Comparison of ENCODE assay signal across 10 cellular contexts in the genomic region with DNA sequence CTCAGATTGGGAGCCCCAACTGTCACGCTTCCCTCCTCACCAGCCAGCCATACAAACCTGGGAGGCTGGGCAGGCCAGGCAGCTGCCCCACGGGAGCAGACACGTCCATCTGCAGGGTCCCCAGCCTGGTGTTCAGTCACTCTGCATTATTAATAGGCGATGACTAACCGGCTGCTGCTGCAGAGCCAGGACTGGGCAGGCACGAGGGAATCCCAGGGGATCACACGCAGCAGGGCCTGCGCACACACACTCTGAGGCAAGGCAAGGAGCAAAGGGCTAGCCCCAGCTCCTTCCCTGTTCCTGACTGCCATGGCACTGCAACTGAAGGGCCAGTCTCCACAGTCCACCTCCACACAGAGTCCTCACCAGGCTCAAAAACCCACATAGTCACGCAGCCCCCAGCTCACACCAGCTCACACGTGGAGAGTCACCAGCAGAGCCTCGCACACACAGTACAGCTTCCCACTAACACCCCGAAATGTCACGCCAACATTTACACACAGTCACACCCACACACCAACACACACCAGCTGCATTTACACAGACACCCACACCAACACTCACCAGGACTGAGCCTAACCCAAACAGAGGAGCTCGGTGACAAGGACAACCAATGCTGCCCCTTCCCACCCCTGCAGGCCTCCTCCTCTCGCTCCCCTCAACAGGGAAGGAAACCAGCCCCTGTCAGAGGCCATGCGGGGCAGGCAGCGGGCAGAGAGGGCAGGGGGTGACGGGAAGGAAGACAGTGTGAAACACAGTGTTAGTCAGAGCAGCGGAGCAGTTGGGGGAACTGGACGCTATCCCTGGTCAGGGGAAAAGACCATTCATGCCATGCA. TPM values are rescaled to one million over a fixed set of nuclear protein-coding genes. Genes with fewer than 3 reads are reported as not detected.
DNase-seq lines count a peak whose midpoint lies in the region; ATAC-seq and TF ChIP-seq lines count a peak whose summit lies in the region.
"Had no signal": no experiment of that assay in that cellular context is flagged by ENCODE, and none has a peak within 500 bp of the region (broad histone marks: within the 10 kb centered on the region; RNA-seq: fewer than 3 reads in every experiment).

No MANE protein-coding gene starts in this region.

- H2AK5ac ChIP-seq in H9 (ENCODE audit: insufficient read length, low read length) = no peak overlapping the region

- no peak overlapping the region for H4K5ac ChIP-seq in H9 (ENCODE audit: insufficient read length, low read depth, low read length)

- CTCF ChIA-PET in activated naive CD4-positive, alpha-beta T cell treated with anti-CD3 and anti-CD28 coated beads for 36 hours (lab: Charles Lee) = interaction anchor here (1.4 to 1.6 kb wide), 2 partner anchors 24 to 26 kb away, joined by 4 read pairs; no protein-coding TSS in a partner anchor

- no peaks in the 10 kb centered on the region for H3K79me2 ChIP-seq in H9 (ENCODE audit: insufficient read depth, low read length)

- no peak overlapping the region for H3K56ac ChIP-seq in H9 (ENCODE audit: insufficient read length, low read depth, low read length)

- H2AFZ ChIP-seq in H9 (ENCODE audit: low read length) = no peak overlapping the region

- H3K9ac ChIP-seq in H9 (ENCODE audit: extremely low read depth, insufficient read length, low read length) = no peak overlapping the region

- WGBS in adrenal gland, 4 donors = 43 to 56% (median 52%) methylated on average over 13 to 20 of the region's 20 CpGs
- WGBS in H9 (ENCODE audit: extremely low coverage, insufficient read length, low lambda C conversion rate) = no CpG with 5 or more reads among the region's 20 CpGs

- no peak overlapping the region for H2BK120ac ChIP-seq in H9 (ENCODE audit: low read depth, low read length, poor library complexity, severe bottlenecking)

- no peak overlapping the region for H3K4me3 ChIP-seq in adrenal gland
- no peak overlapping the region for H3K4me3 ChIP-seq in upper lobe of right lung
- H3K4me3 ChIP-seq: SK-N-MC had no signal

- no peak overlapping the region for H4K8ac ChIP-seq in H9 (replicated peaks; ENCODE audit: insufficient read length, low read depth, low read length)

- peaks cover 3% of the 10 kb centered on the region for H3K23me2 ChIP-seq in H9 (ENCODE audit: insufficient read length, low read depth, low read length, poor library complexity, severe bottlenecking)

- no peak overlapping the region for H3K14ac ChIP-seq in H9 (ENCODE audit: insufficient read depth, low read length)

- intact Hi-C loops in adrenal gland (cut with DNase I) (no loop called here), upper lobe of right lung (cut with DNase I) (no loop called here)
- intact Hi-C loops in activated naive CD4-positive, alpha-beta T cell treated with anti-CD3 and anti-CD28 coated beads for 36 hours (cut with micrococcal nuclease) = no loop called here

- no peaks in the 10 kb centered on the region for H3K4me1 Mint-ChIP-seq in activated naive CD4-positive, alpha-beta T cell treated with anti-CD3 and anti-CD28 coated beads for 36 hours (ENCODE audit: low read depth)
- H3K4me1 Mint-ChIP-seq in H9 = peaks cover 7 to 26% of the 10 kb centered on the region in 2 experiments; a peak in 3 of 4 replicates
- H3K4me1 Mint-ChIP-seq in progenitor cell of endocrine pancreas (ENCODE audit: low read depth) = peaks cover 24% of the 10 kb centered on the region

- H3K27me3 ChIP-seq in adrenal gland (peaks cover 3% of the 10 kb centered on the region), upper lobe of right lung (peaks cover 15% of the 10 kb centered on the region), H9 (ENCODE audit: insufficient read depth, low read length) (no peaks in the 10 kb centered on the region; the same call in 1 of the 2 replicates)

- TF ChIP-seq POLR2A in adrenal gland (IDR thresholded peaks at IDR 0.05) = no peak

- H2BK5ac ChIP-seq in H9 (ENCODE audit: insufficient read length, low read length) = no peak overlapping the region

- H3K23ac ChIP-seq in H9 (ENCODE audit: insufficient read length, low read depth, low read length) = no peak overlapping the region

- no peak overlapping the region for H2BK20ac ChIP-seq in H9 (ENCODE audit: low read depth, low read length, poor library complexity, severe bottlenecking)

- H3T11ph ChIP-seq in H9 (ENCODE audit: low read length) = no peak overlapping the region

- H3K4me3 Mint-ChIP-seq in activated naive CD4-positive, alpha-beta T cell treated with anti-CD3 and anti-CD28 coated beads for 36 hours = no peak overlapping the region
- H3K4me3 Mint-ChIP-seq in H9 (peak overlapping the region in 1 of 2 experiments; percentile 3; a peak in 2 of 5 replicates), progenitor cell of endocrine pancreas (ENCODE audit: low read depth) (no peak overlapping the region)

- no peak overlapping the region for H3K27ac Mint-ChIP-seq in activated naive CD4-positive, alpha-beta T cell treated with anti-CD3 and anti-CD28 coated beads for 36 hours
- peak overlapping the region in 1 of 3 experiments; percentile 2; a peak in 2 of 7 replicates for H3K27ac Mint-ChIP-seq in H9
- no peak overlapping the region for H3K27ac Mint-ChIP-seq in progenitor cell of endocrine pancreas

- H3K18ac ChIP-seq in H9 (ENCODE audit: insufficient read length, low read depth, low read length) = no peak overlapping the region

- H3K4me1 ChIP-seq in adrenal gland (replicated peaks in 1 of 2) (no peaks in the 10 kb centered on the region), upper lobe of right lung (no peaks in the 10 kb centered on the region), H9 (ENCODE audit: insufficient read depth, low read length) (no peaks in the 10 kb centered on the region)

- no peaks in the 10 kb centered on the region for H3K9me3 Mint-ChIP-seq in activated naive CD4-positive, alpha-beta T cell treated with anti-CD3 and anti-CD28 coated beads for 36 hours
- H3K9me3 Mint-ChIP-seq in H9 = no peaks in the 10 kb centered on the region
- no peaks in the 10 kb centered on the region for H3K9me3 Mint-ChIP-seq in progenitor cell of endocrine pancreas (ENCODE audit: low read depth)

- peaks cover 8% of the 10 kb centered on the region for H3K27me3 Mint-ChIP-seq in activated naive CD4-positive, alpha-beta T cell treated with anti-CD3 and anti-CD28 coated beads for 36 hours (ENCODE audit: low read depth)
- peaks cover 90% of the 10 kb centered on the region for H3K27me3 Mint-ChIP-seq in H9 (ENCODE audit: low read depth)
- H3K27me3 Mint-ChIP-seq in progenitor cell of endocrine pancreas = peaks cover 76% of the 10 kb centered on the region

- TF ChIP-seq CTCF in adrenal gland (IDR thresholded peaks at IDR 0.05) = no peak
- no peak for TF ChIP-seq CTCF in upper lobe of right lung (IDR thresholded peaks at IDR 0.05)
- no peak for TF ChIP-seq CTCF in H9 (conservative IDR thresholded peaks at IDR 0.05)
- TF ChIP-seq CTCF in progenitor cell of endocrine pancreas (IDR thresholded peaks at IDR 0.05; ENCODE audit: unreplicated experiment) = no peak

- no peaks in the 10 kb centered on the region for H3K79me1 ChIP-seq in H9 (ENCODE audit: insufficient read depth, low read depth, low read length, poor library complexity, severe bottlenecking)

- H4K91ac ChIP-seq in H9 (ENCODE audit: insufficient read length, low read depth, low read length) = no peak overlapping the region

- ATAC-seq in upper lobe of right lung = peak; percentile 42

- H4K20me1 ChIP-seq in H9 (ENCODE audit: control insufficient read depth, insufficient read depth, insufficient read length) = no peaks in the 10 kb centered on the region

- no peak overlapping the region for H2BK15ac ChIP-seq in H9 (ENCODE audit: low read depth, low read length)

- no peaks in the 10 kb centered on the region for H3K9me3 ChIP-seq in adrenal gland (replicated peaks in 1 of 3)
- H3K9me3 ChIP-seq in upper lobe of right lung = no peaks in the 10 kb centered on the region
- H3K9me3 ChIP-seq in H9 (ENCODE audit: control insufficient read depth, low read depth, low read length) = no peaks in the 10 kb centered on the region

- no peak overlapping the region for H3K4me2 ChIP-seq in H9 (ENCODE audit: insufficient read depth, insufficient read length, low read length)

- peak overlapping the region in 1 of 5 donors; percentile 71 for H3K27ac ChIP-seq in adrenal gland
- H3K27ac ChIP-seq in upper lobe of right lung = no peak overlapping the region
- no peak overlapping the region for H3K27ac ChIP-seq in H9 (ENCODE audit: insufficient read length, low read depth, low read length)
- H3K27ac ChIP-seq: 22Rv1, SK-N-MC had no signal

- no peaks in the 10 kb centered on the region for H3K36me3 ChIP-seq in adrenal gland (replicated peaks in 1 of 2)
- no peaks in the 10 kb centered on the region for H3K36me3 ChIP-seq in upper lobe of right lung

- DNase-seq in NCI-H146 (lab: John Stamatoyannopoulos, UW) (peak; percentile 5), NCI-H146 treated with DMSO at 0.1 percent for 48 hours (lab: John Stamatoyannopoulos, UW; ENCODE audit: unreplicated experiment) (no peak), adrenal gland (peak; percentile 76 to 91 (median 86)), iris pigment epithelial cell (ENCODE audit: low read depth) (peak; percentile 24), upper lobe of right lung (no peak), H9 (no peak), progenitor cell of endocrine pancreas (ENCODE audit: low spot score, unreplicated experiment) (no peak)
- no peak for DNase-seq in activated naive CD4-positive, alpha-beta T cell treated with anti-CD3 and anti-CD28 coated beads for 36 hours

- H3K36me3 Mint-ChIP-seq in activated naive CD4-positive, alpha-beta T cell treated with anti-CD3 and anti-CD28 coated beads for 36 hours (ENCODE audit: low read depth) = no peaks in the 10 kb centered on the region
- H3K36me3 Mint-ChIP-seq in H9 (ENCODE audit: insufficient read depth in 1 of 3, low read depth in 3 of 3) (no peaks in the 10 kb centered on the region), progenitor cell of endocrine pancreas (ENCODE audit: insufficient read depth) (no peaks in the 10 kb centered on the region)

- no peak overlapping the region for H2BK12ac ChIP-seq in H9 (ENCODE audit: insufficient read length, low read depth, low read length)

- H3K4ac ChIP-seq in H9 (ENCODE audit: low read depth, low read length) = no peak overlapping the region

RNA-seq across cellular contexts. Expression of a gene that starts 47.4 kb away (rescaled TPM):
- total RNA-seq in adrenal gland (10 to 100 TPM in 3 of 8 donors, 1 to 10 TPM in 5; 1.7 to 17.1 (median 4.3) TPM), upper lobe of right lung (0.72 TPM), H9 (2021) (3.9 and 4.8 TPM in 2 replicates), progenitor cell of endocrine pancreas (0.17 and 0.60 TPM in 2 replicates)
- polyA plus RNA-seq in adrenal gland = 10 to 100 TPM in 1 of 3 donors, 1 to 10 TPM in 2; 3.3 to 13.6 (median 6.2) TPM
- under 1 TPM; 0.24 to 0.35 TPM for total RNA-seq in activated naive CD4-positive, alpha-beta T cell treated with anti-CD3 and anti-CD28 coated beads for 36 hours

Comparison
In these comparisons a context has a peak if more than half of its experiments do, and no peak if none do; other contexts are left out.
1. DNase-seq: peak in NCI-H146 (single experiment), adrenal gland (7 of 7) and iris pigment epithelial cell (single experiment); none in NCI-H146 treated with DMSO at 0.1 percent for 48 hours (single experiment), upper lobe of right lung (single experiment), activated naive CD4-positive, alpha-beta T cell treated with anti-CD3 and anti-CD28 coated beads for 36 hours (single experiment), H9 (single experiment) and progenitor cell of endocrine pancreas (single experiment).